8 cellular contexts compared by ENCODE assay signal in genomic region chr16:86664518-86665318, GRCh38.
DNase-seq lines count a peak whose midpoint lies in the region; ATAC-seq and TF ChIP-seq lines count a peak whose summit lies in the region.

No MANE protein-coding gene starts in this region.

- H2AFZ ChIP-seq in smooth muscle cell (ENCODE audit: low read depth), result no peak overlapping the region

- no peaks in the 10 kb centered on the region for H4K20me1 ChIP-seq in smooth muscle cell (ENCODE audit: low read depth)

- no peaks in the 10 kb centered on the region for H3K79me2 ChIP-seq in smooth muscle cell (ENCODE audit: low read depth)

- ATAC-seq in GM18868 (IDR thresholded peaks at IDR 0.05; ENCODE audit: unreplicated experiment) (peak; percentile 70), HG02870 (IDR thresholded peaks at IDR 0.05; ENCODE audit: unreplicated experiment) (peak; percentile 54), RWPE2 (ENCODE audit: low read depth) (peak; percentile 81), HG02571 (IDR thresholded peaks at IDR 0.05; ENCODE audit: unreplicated experiment) (no peak)

- no peaks in the 10 kb centered on the region for H3K27me3 ChIP-seq in RWPE2 (ENCODE audit: insufficient read depth, poor library complexity, severe bottlenecking)
- H3K27me3 ChIP-seq in smooth muscle cell (ENCODE audit: low read depth), result no peaks in the 10 kb centered on the region
- peaks cover 0 to 82% (median 31%) of the 10 kb centered on the region in 45 donors for H3K27me3 ChIP-seq in dorsolateral prefrontal cortex

- intact Hi-C loops in dorsolateral prefrontal cortex (cut with DNase I), result no loop called here

- peak overlapping the region; percentile 40 for H3K4me2 ChIP-seq in smooth muscle cell

- H3K27ac ChIP-seq in RWPE2 (ENCODE audit: poor library complexity, severe bottlenecking), result peak overlapping the region; percentile 99
- peak overlapping the region; percentile 96 for H3K27ac ChIP-seq in smooth muscle cell (ENCODE audit: low read depth)
- H3K27ac ChIP-seq in dorsolateral prefrontal cortex, result no peak overlapping the region

- H3K4me3 ChIP-seq in RWPE2 (ENCODE audit: severe bottlenecking) (no peak overlapping the region), smooth muscle cell (no peak overlapping the region), dorsolateral prefrontal cortex (no peak overlapping the region)

- TF ChIP-seq CTCF in RWPE2 (IDR thresholded peaks at IDR 0.05; ENCODE audit: poor library complexity, severe bottlenecking), result no peak
- no peak for TF ChIP-seq CTCF in smooth muscle cell (IDR thresholded peaks at IDR 0.05; ENCODE audit: borderline replicate concordance, insufficient read depth, poor library complexity, severe bottlenecking)
- no peak for TF ChIP-seq CTCF in dorsolateral prefrontal cortex (IDR thresholded peaks at IDR 0.05 in 54 of 56, conservative IDR thresholded peaks at IDR 0.05 in 2 of 56; ENCODE audit: low read depth in 1 of 56, partially characterized antibody in 56 of 56)

- H3K9ac ChIP-seq in smooth muscle cell (ENCODE audit: low read depth), result peak overlapping the region; percentile 75

- H3K9me3 ChIP-seq in RWPE2 (ENCODE audit: severe bottlenecking), result no peaks in the 10 kb centered on the region
- H3K9me3 ChIP-seq in smooth muscle cell (replicated peaks; ENCODE audit: low read depth), result no peaks in the 10 kb centered on the region

- WGBS in smooth muscle cell (ENCODE audit: low lambda C conversion rate), result 48% methylated on average over 12 of the region's 12 CpGs

- peaks cover 22% of the 10 kb centered on the region for H3K4me1 ChIP-seq in RWPE2 (ENCODE audit: insufficient read depth, poor library complexity, severe bottlenecking)
- H3K4me1 ChIP-seq in smooth muscle cell (ENCODE audit: low read depth), result peaks cover 4% of the 10 kb centered on the region

- peaks cover 24% of the 10 kb centered on the region for H3F3A ChIP-seq in smooth muscle cell (ENCODE audit: low read depth)

- DNase-seq in RWPE2 (ENCODE audit: low spot score) (peak; percentile 92), dedifferentiated amniotic fluid mesenchymal stem cell (ENCODE audit: extremely low spot score) (peak; percentile 53), smooth muscle cell (lab: John Stamatoyannopoulos, UW; ENCODE audit: unreplicated experiment) (no peak), dorsolateral prefrontal cortex (no peak), SK-N-DZ (ENCODE audit: low spot score) (no peak)

- H3K36me3 ChIP-seq in RWPE2 (ENCODE audit: low read depth), result no peaks in the 10 kb centered on the region
- H3K36me3 ChIP-seq in smooth muscle cell (ENCODE audit: low read depth), result no peaks in the 10 kb centered on the region

Comparison
In these comparisons a context has a peak if more than half of its experiments do, and no peak if none do; other contexts are left out.
1. DNase-seq: peak in RWPE2 (single experiment) and dedifferentiated amniotic fluid mesenchymal stem cell (single experiment); none in smooth muscle cell (single experiment), dorsolateral prefrontal cortex (0 of 10) and SK-N-DZ (single experiment).
2. H3K27ac ChIP-seq: peak in RWPE2 (single experiment) and smooth muscle cell (single experiment); none in dorsolateral prefrontal cortex (0 of 59).